ENCODE assay signal across 9 cellular contexts in the genomic region with DNA sequence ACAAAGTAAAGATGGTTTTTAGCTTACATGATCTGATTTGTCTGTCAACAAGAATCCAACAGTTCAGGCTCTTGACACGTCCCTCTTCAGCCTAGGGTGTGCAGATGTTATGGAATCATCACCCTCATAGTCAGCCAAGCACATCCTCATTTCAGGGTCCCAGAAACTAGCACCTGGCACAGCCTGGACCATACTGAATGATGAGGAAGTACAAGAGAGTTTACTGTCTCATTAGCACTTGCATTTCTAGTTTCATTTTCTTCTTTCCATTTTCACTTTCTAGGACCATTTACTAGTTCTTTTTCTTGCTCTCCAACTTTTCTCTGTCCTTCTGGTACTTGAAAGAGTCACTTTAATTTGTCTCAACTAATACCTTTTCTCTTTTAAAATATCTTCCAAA. TPM values are rescaled to one million over a fixed set of nuclear protein-coding genes. Genes with fewer than 3 reads are reported as not detected.
DNase-seq lines count a peak whose midpoint lies in the region; ATAC-seq and TF ChIP-seq lines count a peak whose summit lies in the region.
"Had no signal": no experiment of that assay in that cellular context is flagged by ENCODE, and none has a peak within 500 bp of the region (broad histone marks: within the 10 kb centered on the region; RNA-seq: fewer than 3 reads in every experiment).

No MANE protein-coding gene starts in this region.

- H3K27ac Mint-ChIP-seq in activated naive CD4-positive, alpha-beta T cell treated with anti-CD3 and anti-CD28 coated beads, Interleukin-2, amount 50 U/mL, for 24 hours, result peak overlapping the region; percentile 95

- peaks cover 5% of the 10 kb centered on the region for H3K9me3 Mint-ChIP-seq in activated naive CD4-positive, alpha-beta T cell treated with anti-CD3 and anti-CD28 coated beads, Interleukin-2, amount 50 U/mL, for 24 hours

- TF ChIP-seq POLR2A in gastroesophageal sphincter (IDR thresholded peaks at IDR 0.05), result no peak

- H3K4me3 ChIP-seq in ACC112 (ENCODE audit: low read depth, low read length), result no peak overlapping the region; the same call in 1 of the 2 replicates
- H3K4me3 ChIP-seq in gastroesophageal sphincter, result no peak overlapping the region
- no peak overlapping the region for H3K4me3 ChIP-seq in tibial artery
- H3K4me3 ChIP-seq in WERI-Rb-1 (ENCODE audit: low read depth, low read length), result no peak overlapping the region

- TF ChIP-seq EP300 in gastroesophageal sphincter (IDR thresholded peaks at IDR 0.05), result no peak

- no peak for TF ChIP-seq CTCF in gastroesophageal sphincter (IDR thresholded peaks at IDR 0.05)
- TF ChIP-seq CTCF in tibial artery (IDR thresholded peaks at IDR 0.05), result no peak
- TF ChIP-seq CTCF in WERI-Rb-1 (IDR thresholded peaks at IDR 0.05; ENCODE audit: low read depth, low read length), result no peak

- WGBS in gastroesophageal sphincter (ENCODE audit: low coverage in 1 of 2), 2 donors, result 50 to 53% methylated on average over 1 of the region's 1 CpG

- no peak overlapping the region for H3K27ac ChIP-seq in ACC112 (ENCODE audit: low read depth, low read length)
- no peak overlapping the region for H3K27ac ChIP-seq in gastroesophageal sphincter
- no peak overlapping the region for H3K27ac ChIP-seq in tibial artery
- H3K27ac ChIP-seq in WERI-Rb-1, result no peak overlapping the region

- H3K27me3 ChIP-seq in ACC112 (ENCODE audit: insufficient read depth, low read length) (no peaks in the 10 kb centered on the region), gastroesophageal sphincter (peaks cover 14% of the 10 kb centered on the region), tibial artery (no peaks in the 10 kb centered on the region), WERI-Rb-1 (ENCODE audit: insufficient read depth, low read depth, severe bottlenecking) (no peaks in the 10 kb centered on the region)

- H3K9me3 ChIP-seq in gastroesophageal sphincter, result no peaks in the 10 kb centered on the region
- no peaks in the 10 kb centered on the region for H3K9me3 ChIP-seq in tibial artery
- H3K9me3 ChIP-seq in WERI-Rb-1 (ENCODE audit: severe bottlenecking), result no peaks in the 10 kb centered on the region

- H3K36me3 ChIP-seq in ACC112 (ENCODE audit: insufficient read depth, low read length) (no peaks in the 10 kb centered on the region), gastroesophageal sphincter (no peaks in the 10 kb centered on the region), tibial artery (no peaks in the 10 kb centered on the region), WERI-Rb-1 (no peaks in the 10 kb centered on the region)

- intact Hi-C loops in tibial artery (cut with DNase I; ENCODE audit: low total_unique reads), result no loop called here

- peak overlapping the region; percentile 44 for H2AFZ ChIP-seq in ACC112 (ENCODE audit: low read length, unreplicated experiment)

- peak; percentile 39 for ATAC-seq in GM18909 (IDR thresholded peaks at IDR 0.05; ENCODE audit: poor library complexity, unreplicated experiment)
- ATAC-seq in HG03378 (IDR thresholded peaks at IDR 0.05; ENCODE audit: unreplicated experiment), result peak; percentile 44
- no peak for ATAC-seq in gastroesophageal sphincter

- DNase-seq in NCI-H526 treated with DMSO at 0.1 percent for 48 hours (lab: John Stamatoyannopoulos, UW) (no peak), tibial artery (no peak), WERI-Rb-1 (no peak)

- peaks cover 89% of the 10 kb centered on the region for H3K4me1 Mint-ChIP-seq in activated naive CD4-positive, alpha-beta T cell treated with anti-CD3 and anti-CD28 coated beads, Interleukin-2, amount 50 U/mL, for 24 hours

- H3K4me1 ChIP-seq in ACC112 (ENCODE audit: control insufficient read depth, insufficient read depth, low read length, unreplicated experiment), result peaks cover 29% of the 10 kb centered on the region
- H3K4me1 ChIP-seq in gastroesophageal sphincter, result peaks cover 0 to 35% (median 10%) of the 10 kb centered on the region in 3 donors
- H3K4me1 ChIP-seq in tibial artery, result peaks cover 0 to 31% (median 10%) of the 10 kb centered on the region in 4 donors

- H3K27me3 Mint-ChIP-seq in activated naive CD4-positive, alpha-beta T cell treated with anti-CD3 and anti-CD28 coated beads, Interleukin-2, amount 50 U/mL, for 24 hours, result no peaks in the 10 kb centered on the region

- peak overlapping the region; percentile 95 for H3K4me3 Mint-ChIP-seq in activated naive CD4-positive, alpha-beta T cell treated with anti-CD3 and anti-CD28 coated beads, Interleukin-2, amount 50 U/mL, for 24 hours

- no peaks in the 10 kb centered on the region for H3K79me2 ChIP-seq in ACC112 (ENCODE audit: control insufficient read depth, insufficient read depth, low read length, unreplicated experiment)

- H3K36me3 Mint-ChIP-seq in activated naive CD4-positive, alpha-beta T cell treated with anti-CD3 and anti-CD28 coated beads, Interleukin-2, amount 50 U/mL, for 24 hours, result peaks cover 4% of the 10 kb centered on the region

RNA-seq across cellular contexts. Expression of a gene that starts 6.5 kb away (rescaled TPM):
- 10 to 100 TPM in 1 of 4 donors, 1 to 10 TPM in 3; 1.7 to 14.9 (median 4.2) TPM for total RNA-seq in gastroesophageal sphincter
- total RNA-seq: HT1080 had no signal
